ENCODE assay signal across 6 cellular contexts in the genomic region with DNA sequence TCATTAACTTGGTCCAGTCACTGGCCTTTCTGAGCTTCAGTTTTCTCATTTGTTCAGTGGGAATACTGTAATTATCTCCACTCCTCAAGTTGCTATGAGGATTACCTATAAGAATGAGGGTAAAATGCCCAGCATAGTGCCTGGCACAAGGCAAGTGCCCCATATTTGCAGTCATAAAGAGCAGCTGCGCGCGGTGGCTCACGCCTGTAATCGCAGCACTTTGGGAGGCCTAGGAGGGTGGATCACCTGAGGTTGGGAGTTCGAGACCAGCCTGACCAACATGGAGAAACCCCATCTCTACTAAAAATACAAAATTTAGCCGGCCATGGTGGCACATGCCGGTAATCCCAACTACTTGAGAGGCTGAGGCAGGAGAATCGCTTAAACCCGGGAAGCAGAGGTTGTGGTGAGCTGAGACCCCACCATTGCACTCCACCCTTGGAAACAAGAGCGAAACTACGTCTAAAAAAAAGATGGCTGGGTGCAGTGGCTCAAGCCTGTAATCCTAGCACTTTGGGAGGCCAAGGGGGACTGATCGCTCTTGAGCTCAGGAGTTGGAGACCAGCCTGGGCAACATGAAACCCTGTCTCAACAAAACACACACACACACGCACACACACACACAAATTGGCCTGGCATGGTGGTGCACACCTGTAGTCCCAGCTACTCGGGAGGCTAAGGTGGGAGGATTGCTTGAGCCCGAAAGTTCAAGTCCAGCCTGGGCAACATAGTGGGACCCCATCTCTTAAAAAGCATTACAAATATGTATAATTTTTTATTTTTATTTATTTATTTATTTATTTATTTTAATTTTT. TPM values are rescaled to one million over a fixed set of nuclear protein-coding genes. Genes with fewer than 3 reads are reported as not detected.
DNase-seq lines count a peak whose midpoint lies in the region; ATAC-seq, FAIRE-seq and TF ChIP-seq lines count a peak whose summit lies in the region.
"Not testable (repeated sequence)": the region's sequence is repeated elsewhere in the genome, so short reads cannot be mapped to it uniquely, and the experiment has no call there.

No MANE protein-coding gene starts in this region.

- not testable (repeated sequence) for H4K20me1 ChIP-seq in keratinocyte (ENCODE audit: control insufficient read depth, extremely low read depth, insufficient read depth, low read length)

- FAIRE-seq in keratinocyte (lab: Jason Lieb, UNC): peak; percentile 53
- not testable (repeated sequence) for FAIRE-seq in pancreas (lab: Jason Lieb, UNC)

- H3K9ac ChIP-seq in HUES48 (ENCODE audit: low read depth, low read length) (peak overlapping the region; percentile 73; the same call in 1 of the 2 replicates), keratinocyte (ENCODE audit: control insufficient read depth, extremely low read depth, insufficient read depth, low read length) (peak overlapping the region; percentile 98)

- ATAC-seq in effector memory CD8-positive, alpha-beta T cell (replicated peaks); pancreas: not testable (repeated sequence)

- peak overlapping the region; percentile 54 for H3K4me3 Mint-ChIP-seq in activated T-cell treated with anti-CD3 and anti-CD28 coated beads, Interleukin-2, amount 50 U/mL, for 24 hours
- H3K4me3 Mint-ChIP-seq in effector memory CD8-positive, alpha-beta T cell: peak overlapping the region; percentile 75 to 76

- WGBS in pancreas, 2 donors: 64 to 65% methylated on average over 16 of the region's 16 CpGs
- 94 to 95% methylated on average over 16 of the region's 16 CpGs for WGBS in tibial nerve, 2 donors

- H3K4me2 ChIP-seq in keratinocyte (ENCODE audit: control insufficient read depth, extremely low read depth, insufficient read depth, low read depth, low read length): peak overlapping the region; percentile 84

- not testable (repeated sequence) for H3K9me1 ChIP-seq in keratinocyte (ENCODE audit: control insufficient read depth, extremely low read depth, insufficient read depth, low read length)

- not testable (repeated sequence) for H3K27me3 ChIP-seq in HUES48 (ENCODE audit: control insufficient read depth, insufficient read depth, low read length); keratinocyte (ENCODE audit: control insufficient read depth, extremely low read depth, insufficient read depth, low read length); pancreas; tibial nerve

- H3K36me3 ChIP-seq in HUES48 (ENCODE audit: control insufficient read depth, insufficient read depth, low read length): peaks cover 16% of the 10 kb centered on the region; the same call in 1 of the 2 replicates
- peaks cover 8 to 15% of the 10 kb centered on the region in 2 experiments for H3K36me3 ChIP-seq in keratinocyte (ENCODE audit: control insufficient read depth in 2 of 2, extremely low read depth in 1 of 2, insufficient read depth in 2 of 2, low read length in 2 of 2)
- H3K36me3 ChIP-seq in pancreas, tibial nerve: not testable (repeated sequence)

- H3K9me3 ChIP-seq in HUES48 (ENCODE audit: control insufficient read depth, insufficient read depth, low read length); keratinocyte (ENCODE audit: control insufficient read depth, low read depth, low read length); pancreas; tibial nerve: not testable (repeated sequence)

- not testable (repeated sequence) for H3K27ac Mint-ChIP-seq in activated T-cell treated with anti-CD3 and anti-CD28 coated beads, Interleukin-2, amount 50 U/mL, for 24 hours
- H3K27ac Mint-ChIP-seq in effector memory CD8-positive, alpha-beta T cell: peak overlapping the region in 1 of 2 donors; percentile 32

- peaks cover 19% of the 10 kb centered on the region for H3K4me1 ChIP-seq in HUES48 (ENCODE audit: control insufficient read depth, insufficient read depth, low read length)
- H3K4me1 ChIP-seq in keratinocyte (ENCODE audit: control insufficient read depth, extremely low read depth, insufficient read depth, low read length): peaks cover 32% of the 10 kb centered on the region
- peaks cover 0 to 22% (median 9%) of the 10 kb centered on the region in 3 donors for H3K4me1 ChIP-seq in pancreas
- H3K4me1 ChIP-seq in tibial nerve: peaks cover 0 to 62% (median 11%) of the 10 kb centered on the region in 4 donors

- not testable (repeated sequence) for TF ChIP-seq POLR2A in tibial nerve (IDR thresholded peaks at IDR 0.05)

- not testable (repeated sequence) for TF ChIP-seq EP300 in tibial nerve (IDR thresholded peaks at IDR 0.05)

- H3K4me1 Mint-ChIP-seq in activated T-cell treated with anti-CD3 and anti-CD28 coated beads, Interleukin-2, amount 50 U/mL, for 24 hours (ENCODE audit: low read depth): peaks cover 15% of the 10 kb centered on the region
- not testable (repeated sequence) for H3K4me1 Mint-ChIP-seq in effector memory CD8-positive, alpha-beta T cell (ENCODE audit: low read depth in 2 of 2)

- intact Hi-C loops in pancreas (cut with DNase I): not testable (repeated sequence)

- peaks cover 51% of the 10 kb centered on the region for H3K27me3 Mint-ChIP-seq in activated T-cell treated with anti-CD3 and anti-CD28 coated beads, Interleukin-2, amount 50 U/mL, for 24 hours
- H3K27me3 Mint-ChIP-seq in effector memory CD8-positive, alpha-beta T cell: peaks cover 23 to 58% of the 10 kb centered on the region in 2 donors

- dilution Hi-C loops in keratinocyte (cut with MboI; ENCODE audit: extremely low pct_ligation_motif_present, low sequenced_read_pairs): not testable (repeated sequence)

- not testable (repeated sequence) for H3K9me3 Mint-ChIP-seq in activated T-cell treated with anti-CD3 and anti-CD28 coated beads, Interleukin-2, amount 50 U/mL, for 24 hours; effector memory CD8-positive, alpha-beta T cell

- TF ChIP-seq CTCF in keratinocyte (optimal IDR thresholded peaks at IDR 0.05 in 1 of 3, IDR thresholded peaks at IDR 0.05 in 1 of 3, conservative IDR thresholded peaks at IDR 0.05 in 1 of 3; ENCODE audit: extremely low read depth in 1 of 3, insufficient read depth in 2 of 3, low read length in 3 of 3); pancreas (IDR thresholded peaks at IDR 0.05); tibial nerve (IDR thresholded peaks at IDR 0.05): not testable (repeated sequence)

- H3K79me2 ChIP-seq in keratinocyte (ENCODE audit: control insufficient read depth, insufficient read depth, low read length): peaks cover 42% of the 10 kb centered on the region

- not testable (repeated sequence) for DNase-seq in activated T-cell treated with anti-CD3 and anti-CD28 coated beads, Interleukin-2, amount 50 U/mL, for 24 hours; effector memory CD8-positive, alpha-beta T cell; keratinocyte (ENCODE audit: low read depth, low spot score); pancreas; tibial nerve (ENCODE audit: low spot score in 2 of 2)

- not testable (repeated sequence) for H3K36me3 Mint-ChIP-seq in activated T-cell treated with anti-CD3 and anti-CD28 coated beads, Interleukin-2, amount 50 U/mL, for 24 hours (ENCODE audit: low read depth); effector memory CD8-positive, alpha-beta T cell (ENCODE audit: insufficient read depth)

- H3K4me3 ChIP-seq in HUES48 (ENCODE audit: low read depth, low read length) (peak overlapping the region; percentile 86), keratinocyte (ENCODE audit: control insufficient read depth in 2 of 3, extremely low read depth in 1 of 3, insufficient read depth in 2 of 3, low read depth in 1 of 3, low read length in 3 of 3) (peak overlapping the region; percentile 74 to 98 (median 78)), pancreas (peak overlapping the region in 3 of 4 donors; percentile 70 to 80 (median 71)), tibial nerve (peak overlapping the region in 2 of 4 donors; percentile 55 to 66)

- H2AFZ ChIP-seq in keratinocyte (ENCODE audit: control insufficient read depth, low read length): peak overlapping the region; percentile 69

- H3K27ac ChIP-seq in HUES48 (ENCODE audit: low read depth, low read length): peak overlapping the region; percentile 99
- H3K27ac ChIP-seq in keratinocyte (ENCODE audit: control insufficient read depth, insufficient read depth, low read length): peak overlapping the region; percentile 93
- peak overlapping the region; percentile 94 to 99 (median 98) for H3K27ac ChIP-seq in pancreas
- H3K27ac ChIP-seq in tibial nerve: peak overlapping the region in 3 of 4 donors; percentile 85 to 94 (median 88)

RNA-seq across cellular contexts. Expression of a gene that starts 1.0 kb away (rescaled TPM):
- 110 to 180 TPM (median 145 TPM) in 3 replicates for polyA plus RNA-seq in keratinocyte
- 32.0 TPM for polyA plus RNA-seq in keratinocyte (2011; ENCODE audit: low read depth)
- polyA plus RNA-seq in keratinocyte (2011; cell fraction: cytosol; rRNA removed): 64.6 and 107 TPM in 2 replicates
- 394 and 410 TPM in 2 replicates for polyA plus RNA-seq in keratinocyte (2011; cell fraction: nucleus; rRNA removed)
- 69.0 and 143 TPM in 2 replicates for polyA plus RNA-seq in keratinocyte (2012; ENCODE audit: low replicate concordance)
- 112 to 129 TPM (median 120 TPM) in 3 replicates for polyA minus RNA-seq in keratinocyte
- polyA minus RNA-seq in keratinocyte (2011; cell fraction: cytosol; rRNA and poly(A)+ RNA removed): 123 TPM
- 125 and 139 TPM in 2 replicates for polyA minus RNA-seq in keratinocyte (2011; cell fraction: nucleus; rRNA and poly(A)+ RNA removed)
- total RNA-seq in pancreas: 10 to 100 TPM; 20.7 to 45.5 (median 29.7) TPM
- polyA plus RNA-seq in pancreas: 10 to 100 TPM; 63.4 to 63.7 TPM
- total RNA-seq in tibial nerve: 10 to 100 TPM; 83.4 to 93.1 (median 87.1) TPM

RNA-seq across cellular contexts. Expression of a gene that starts 12.2 kb away (rescaled TPM):
- polyA plus RNA-seq in keratinocyte (16.8 to 23.9 TPM (median 18.8 TPM) in 3 replicates), pancreas (10 to 100 TPM; 51.8 to 68.7 TPM)
- polyA plus RNA-seq in keratinocyte (2011; ENCODE audit: low read depth): 7.9 TPM
- polyA plus RNA-seq in keratinocyte (2011; cell fraction: cytosol; rRNA removed): 9.1 and 18.1 TPM in 2 replicates
- polyA plus RNA-seq in keratinocyte (2011; cell fraction: nucleus; rRNA removed): 81.0 and 87.6 TPM in 2 replicates
- polyA plus RNA-seq in keratinocyte (2012; ENCODE audit: low replicate concordance): 20.0 and 37.1 TPM in 2 replicates
- 1.9 to 16.8 TPM (median 11.8 TPM) in 3 replicates for polyA minus RNA-seq in keratinocyte
- 12.5 TPM for polyA minus RNA-seq in keratinocyte (2011; cell fraction: cytosol; rRNA and poly(A)+ RNA removed)
- 10.2 and 11.9 TPM in 2 replicates for polyA minus RNA-seq in keratinocyte (2011; cell fraction: nucleus; rRNA and poly(A)+ RNA removed)
- total RNA-seq in pancreas (10 to 100 TPM; 17.1 to 38.8 (median 28.3) TPM), tibial nerve (10 to 100 TPM; 15.1 to 40.6 (median 27.5) TPM)

RNA-seq across cellular contexts. Expression of a gene that starts 15.5 kb away (rescaled TPM):
- polyA plus RNA-seq in keratinocyte (72.3 to 143 TPM (median 75.5 TPM) in 3 replicates), pancreas (100 to 1,000 TPM in 1 of 2 donors, 10 to 100 TPM in 1; 85.8 to 149 TPM)
- polyA plus RNA-seq in keratinocyte (2011; ENCODE audit: low read depth): 3.3 TPM
- polyA plus RNA-seq in keratinocyte (2011; cell fraction: cytosol; rRNA removed): 48.8 and 75.9 TPM in 2 replicates
- polyA plus RNA-seq in keratinocyte (2011; cell fraction: nucleus; rRNA removed): 327 and 329 TPM in 2 replicates
- polyA plus RNA-seq in keratinocyte (2012; ENCODE audit: low replicate concordance): 50.3 and 68.2 TPM in 2 replicates
- 50.5 to 128 TPM (median 64.9 TPM) in 3 replicates for polyA minus RNA-seq in keratinocyte
- 27.8 TPM for polyA minus RNA-seq in keratinocyte (2011; cell fraction: cytosol; rRNA and poly(A)+ RNA removed)
- polyA minus RNA-seq in keratinocyte (2011; cell fraction: nucleus; rRNA and poly(A)+ RNA removed): 24.3 and 25.1 TPM in 2 replicates
- total RNA-seq in pancreas (10 to 100 TPM; 29.1 to 50.4 (median 37.4) TPM), tibial nerve (10 to 100 TPM; 35.7 to 84.6 (median 69.0) TPM)

RNA-seq across cellular contexts. Expression of a gene that starts 21.2 kb away (rescaled TPM):
- polyA plus RNA-seq in keratinocyte (35.2 to 54.6 TPM (median 35.2 TPM) in 3 replicates), pancreas (10 to 100 TPM in 1 of 2 donors, 1 to 10 TPM in 1; 6.6 to 22.8 TPM)
- polyA plus RNA-seq in keratinocyte (2011; ENCODE audit: low read depth): 11.0 TPM
- 23.6 and 40.3 TPM in 2 replicates for polyA plus RNA-seq in keratinocyte (2011; cell fraction: cytosol; rRNA removed)
- 28.2 and 31.5 TPM in 2 replicates for polyA plus RNA-seq in keratinocyte (2011; cell fraction: nucleus; rRNA removed)
- 26.2 and 58.3 TPM in 2 replicates for polyA plus RNA-seq in keratinocyte (2012; ENCODE audit: low replicate concordance)
- polyA minus RNA-seq in keratinocyte: 61.6 to 77.0 TPM (median 66.9 TPM) in 3 replicates
- polyA minus RNA-seq in keratinocyte (2011; cell fraction: cytosol; rRNA and poly(A)+ RNA removed): 52.6 TPM
- polyA minus RNA-seq in keratinocyte (2011; cell fraction: nucleus; rRNA and poly(A)+ RNA removed): 15.2 and 17.7 TPM in 2 replicates
- total RNA-seq in pancreas (1 to 10 TPM; 3.1 to 6.2 (median 3.7) TPM), tibial nerve (10 to 100 TPM in 3 of 4 donors, 1 to 10 TPM in 1; 9.6 to 25.2 (median 18.5) TPM)

RNA-seq across cellular contexts. Expression of a gene that starts 21.3 kb away (rescaled TPM):
- polyA plus RNA-seq in keratinocyte (0.58 to 1.5 TPM (median 0.89 TPM) in 3 replicates), pancreas (1 to 10 TPM; 5.4 to 6.5 TPM)
- 0.59 TPM for polyA plus RNA-seq in keratinocyte (2011; ENCODE audit: low read depth)
- 1.0 and 1.4 TPM in 2 replicates for polyA plus RNA-seq in keratinocyte (2011; cell fraction: cytosol; rRNA removed)
- 2.4 and 4.2 TPM in 2 replicates for polyA plus RNA-seq in keratinocyte (2011; cell fraction: nucleus; rRNA removed)
- 1.7 and 2.6 TPM in 2 replicates for polyA plus RNA-seq in keratinocyte (2012; ENCODE audit: low replicate concordance)
- polyA minus RNA-seq in keratinocyte: 0.96 to 5.1 TPM (median 1.4 TPM) in 3 replicates
- 4.4 TPM for polyA minus RNA-seq in keratinocyte (2011; cell fraction: cytosol; rRNA and poly(A)+ RNA removed)
- polyA minus RNA-seq in keratinocyte (2011; cell fraction: nucleus; rRNA and poly(A)+ RNA removed): 1.3 and 2.4 TPM in 2 replicates
- total RNA-seq in pancreas (1 to 10 TPM in 5 of 6 donors, under 1 TPM in 1; 0.87 to 2.7 (median 1.5) TPM), tibial nerve (10 to 100 TPM in 1 of 4 donors, 1 to 10 TPM in 3; 4.5 to 14.4 (median 5.3) TPM)
